Comparison of ENCODE assay signal across 8 cellular contexts in genomic region chr11:62645934-62646824, GRCh38. TPM values are rescaled to one million over a fixed set of nuclear protein-coding genes. Genes with fewer than 3 reads are reported as not detected.
A peak's percentile ranks its signal among the peaks of the same experiment; 100 is the strongest.
DNase-seq lines count a peak whose midpoint lies in the region; ATAC-seq and TF ChIP-seq lines count a peak whose summit lies in the region.

GANAB (minus strand) TSS chr11:62646613; CDS start chr11:62646599, 14 bp downstream.

- 0% methylated on average over 69 to 75 of the region's 75 CpGs for WGBS in esophagus, 2 donors

- POLR2A ChIA-PET in Panc1 (lab: Charles Lee), result interaction anchor here (0.5 to 0.6 kb wide), 4 partner anchors 10 to 40 kb away, joined by 3 to 13 read pairs (median 6); partner anchors contain the start of genes C11orf98 and CSKMT

- H3K27me3 Mint-ChIP-seq in activated T-cell treated with anti-CD3 and anti-CD28 coated beads, Interleukin-2, amount 50 U/mL, for 4 hours (ENCODE audit: low read depth), result no peaks in the 10 kb centered on the region

- no peaks in the 10 kb centered on the region for H3K36me3 ChIP-seq in Panc1 (ENCODE audit: control insufficient read depth, insufficient read depth, low read length)
- H3K36me3 ChIP-seq in esophagus (ENCODE audit: control insufficient read depth in 2 of 2, insufficient read depth in 2 of 2, low read length in 1 of 2), result peaks cover 10 to 25% of the 10 kb centered on the region in 2 donors
- H3K36me3 ChIP-seq in muscle layer of colon (ENCODE audit: insufficient read depth, low read length), result peaks cover 32% of the 10 kb centered on the region

- BruUV-seq in Panc1 (replicated peaks; lab: Mats Ljungman, UMichigan), result no TSS peak

- H3K9me3 Mint-ChIP-seq in activated T-cell treated with anti-CD3 and anti-CD28 coated beads, Interleukin-2, amount 50 U/mL, for 4 hours, result no peaks in the 10 kb centered on the region

- H3K9me3 ChIP-seq in Panc1 (ENCODE audit: control insufficient read depth, insufficient read depth, low read depth, low read length) (no peaks in the 10 kb centered on the region), esophagus (ENCODE audit: control insufficient read depth in 2 of 2, insufficient read depth in 1 of 2, low read depth in 1 of 2, low read length in 1 of 2) (no peaks in the 10 kb centered on the region), muscle layer of colon (ENCODE audit: low read length) (no peaks in the 10 kb centered on the region)

- TF ChIP-seq CTCF in Panc1 (IDR thresholded peaks at IDR 0.05), result no peak

- H3K4me1 Mint-ChIP-seq in activated T-cell treated with anti-CD3 and anti-CD28 coated beads, Interleukin-2, amount 50 U/mL, for 4 hours (ENCODE audit: low read depth), result peaks cover 27% of the 10 kb centered on the region

- H3K4me1 ChIP-seq in Panc1 (ENCODE audit: control insufficient read depth, insufficient read depth, low read length) (peaks cover 21% of the 10 kb centered on the region), esophagus (ENCODE audit: control insufficient read depth in 2 of 2, insufficient read depth in 2 of 2, low read length in 1 of 2) (peaks cover 0 to 11% of the 10 kb centered on the region in 2 donors), muscle layer of colon (ENCODE audit: insufficient read depth, low read length) (peaks cover 18% of the 10 kb centered on the region)

- peaks cover 2% of the 10 kb centered on the region for H3K36me3 Mint-ChIP-seq in activated T-cell treated with anti-CD3 and anti-CD28 coated beads, Interleukin-2, amount 50 U/mL, for 4 hours (ENCODE audit: insufficient read depth)

- H3K4me3 Mint-ChIP-seq in activated T-cell treated with anti-CD3 and anti-CD28 coated beads, Interleukin-2, amount 50 U/mL, for 4 hours, result peak within 1 kb of the TSS; percentile 98

- ATAC-seq in GM21723 (IDR thresholded peaks at IDR 0.05; ENCODE audit: unreplicated experiment), result peak; percentile 89
- peak; percentile 98 for ATAC-seq in Panc1
- peak; percentile 98 for ATAC-seq in activated T-cell treated with anti-CD3 and anti-CD28 coated beads, Interleukin-2, amount 50 U/mL, for 4 hours

- H3K27me3 ChIP-seq in Panc1 (ENCODE audit: control insufficient read depth, insufficient read depth, low read length), result no peaks in the 10 kb centered on the region
- no peaks in the 10 kb centered on the region for H3K27me3 ChIP-seq in esophagus (ENCODE audit: control insufficient read depth in 1 of 2, insufficient read depth in 2 of 2, low read length in 2 of 2)
- no peaks in the 10 kb centered on the region for H3K27me3 ChIP-seq in muscle layer of colon (ENCODE audit: control insufficient read depth in 1 of 2, insufficient read depth in 2 of 2, low read length in 2 of 2)

- intact Hi-C loops in Panc1 (cut with micrococcal nuclease; ENCODE audit: unreplicated experiment), result no loop called here

- H3K4me3 ChIP-seq in Panc1 (ENCODE audit: low read depth in 2 of 2, low read length in 2 of 2), result peak within 1 kb of the TSS; percentile 69 to 92
- peak within 1 kb of the TSS; percentile 82 to 85 for H3K4me3 ChIP-seq in esophagus (ENCODE audit: low read depth in 1 of 2, low read length in 2 of 2)
- H3K4me3 ChIP-seq in muscle layer of colon (ENCODE audit: low read depth in 1 of 2, low read length in 2 of 2), result peak within 1 kb of the TSS; percentile 71 to 80

- H3K9ac ChIP-seq in muscle layer of colon (ENCODE audit: low read length), result peak within 1 kb of the TSS; percentile 62

- H3K27ac ChIP-seq in Panc1 (ENCODE audit: low read length) (peak within 1 kb of the TSS; percentile 80), esophagus (ENCODE audit: low read depth in 2 of 2, low read length in 1 of 2) (peak within 1 kb of the TSS; percentile 90 to 94), muscle layer of colon (ENCODE audit: low read depth, low read length) (peak within 1 kb of the TSS; percentile 66)

- in situ Hi-C loops in Panc1 (cut with HindIII; ENCODE audit: low pct_unique_long_range_greater_than_20kb, low sequenced_read_pairs), result no loop called here

- CTCF ChIA-PET in Panc1 (lab: Charles Lee), result no interaction called here

- peak; percentile 94 for DNase-seq in DMS153 (lab: John Stamatoyannopoulos, UW)
- peak; percentile 100 for DNase-seq in KG1 (lab: John Stamatoyannopoulos, UW)
- peak; percentile 80 for DNase-seq in Panc1 (ENCODE audit: low read depth, low spot score)
- DNase-seq in activated T-cell treated with anti-CD3 and anti-CD28 coated beads, Interleukin-2, amount 50 U/mL, for 4 hours, result peak; percentile 99
- peak; percentile 99 for DNase-seq in stimulated activated CD8-positive, alpha-beta memory T cell treated with anti-CD3 and anti-CD28 coated beads, Interleukin-7, amount 100 ng/mL, for 24 hours (ENCODE audit: low read depth)

RNA-seq across cellular contexts. Expression of gene GANAB, which starts in this region (rescaled TPM):
- 415 TPM for total RNA-seq in Panc1 (2021; ENCODE audit: unreplicated experiment)
- polyA plus RNA-seq in Panc1 (2012; ENCODE audit: insufficient read length), result 318 TPM
- 100 to 1,000 TPM; 173 to 204 (median 194) TPM for total RNA-seq in activated T-cell treated with anti-CD3 and anti-CD28 coated beads, Interleukin-2, amount 50 U/mL, for 4 hours
- polyA plus RNA-seq in esophagus, result 10 to 100 TPM; 59.8 to 71.6 TPM

Comparison
In these comparisons a context has a peak if more than half of its experiments do, and no peak if none do; other contexts are left out.
1. Peak in every context shown above with its lines: DNase-seq, ATAC-seq, H3K4me3 ChIP-seq and H3K27ac ChIP-seq.